Comparison of ENCODE assay signal across 12 cellular contexts in the genomic region with DNA sequence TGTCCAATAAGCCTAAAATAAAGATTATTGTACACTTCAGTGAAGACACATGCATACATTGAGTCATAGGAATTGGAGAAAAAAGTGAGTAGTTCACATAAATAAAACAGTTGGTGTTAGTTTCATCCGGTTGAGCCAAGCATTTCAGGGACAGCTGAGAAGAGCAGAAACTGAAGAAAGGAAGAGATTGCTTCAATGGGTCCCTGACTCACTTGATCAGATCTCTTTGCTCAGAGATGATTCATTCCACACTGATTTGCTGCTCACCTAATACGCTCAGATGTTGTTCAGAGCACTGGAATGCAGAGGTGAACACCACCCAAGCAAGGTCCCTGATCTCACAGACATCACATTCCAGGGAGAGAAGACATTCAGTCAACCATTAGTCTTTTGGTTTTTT.
A peak's percentile ranks its signal among the peaks of the same experiment; 100 is the strongest.
DNase-seq lines count a peak whose midpoint lies in the region; ATAC-seq, FAIRE-seq and TF ChIP-seq lines count a peak whose summit lies in the region.
"Had no signal": no experiment of that assay in that cellular context is flagged by ENCODE, and none has a peak within 500 bp of the region (broad histone marks: within the 10 kb centered on the region; RNA-seq: fewer than 3 reads in every experiment).

No MANE protein-coding gene starts in this region.

- peak overlapping the region; percentile 73 for H3K27ac ChIP-seq in SJSA1
- H3K27ac ChIP-seq: body of pancreas had no signal

- no peaks in the 10 kb centered on the region for H3K9me3 ChIP-seq in SJSA1 (replicated peaks)
- H3K9me3 ChIP-seq: body of pancreas had no signal

- FAIRE-seq in H54 (lab: Jason Lieb, UNC): peak; percentile 96

- ATAC-seq in GM18858 (IDR thresholded peaks at IDR 0.05; ENCODE audit: unreplicated experiment) (no peak), HG02981 (IDR thresholded peaks at IDR 0.05; ENCODE audit: unreplicated experiment) (no peak)
- ATAC-seq: activated CD8-positive, alpha-beta T cell treated with anti-CD3 and anti-CD28 coated beads for 36 hours; body of pancreas had no signal

- peaks cover 31% of the 10 kb centered on the region for H3K4me1 ChIP-seq in SJSA1 (replicated peaks)
- H3K4me1 ChIP-seq: body of pancreas had no signal

- TF ChIP-seq POLR2A in H54 (IDR thresholded peaks at IDR 0.05; ENCODE audit: low read depth, low read length): no peak

- DNase-seq in H54 (ENCODE audit: insufficient read length, low spot score) (peak; percentile 64), SJSA1 (ENCODE audit: low read depth in 1 of 2, low spot score in 2 of 2) (peak; percentile 83 to 84), fibroblast of the aortic adventitia (ENCODE audit: low read depth) (peak; percentile 83), retinal pigment epithelial cell (ENCODE audit: low read depth) (peak; percentile 68), epidermal melanocyte (ENCODE audit: insufficient read length, low spot score) (no peak), NCI-H1048 (lab: John Stamatoyannopoulos, UW) (no peak)
- DNase-seq: activated CD8-positive, alpha-beta T cell treated with anti-CD3 and anti-CD28 coated beads for 36 hours; body of pancreas; posterior cingulate gyrus; SHP77 had no signal

- H3K4me3 ChIP-seq in SJSA1 (no peak overlapping the region), fibroblast of the aortic adventitia (ENCODE audit: low read depth, low read length) (no peak overlapping the region), retinal pigment epithelial cell (ENCODE audit: low read length) (no peak overlapping the region)
- H3K4me3 ChIP-seq: body of pancreas had no signal

- no peaks in the 10 kb centered on the region for H3K27me3 ChIP-seq in SJSA1 (replicated peaks)
- H3K27me3 ChIP-seq: body of pancreas had no signal

- TF ChIP-seq CTCF in fibroblast of the aortic adventitia (IDR thresholded peaks at IDR 0.05; ENCODE audit: insufficient read depth, low read length) (no peak), retinal pigment epithelial cell (conservative IDR thresholded peaks at IDR 0.05; ENCODE audit: low read depth, low read length) (no peak)

- no peaks in the 10 kb centered on the region for H3K36me3 ChIP-seq in SJSA1

Comparison
In these comparisons a context has a peak if more than half of its experiments do, and no peak if none do; other contexts are left out.
1. DNase-seq: peak in H54 (single experiment), SJSA1 (2 of 2), fibroblast of the aortic adventitia (single experiment) and retinal pigment epithelial cell (single experiment); none in epidermal melanocyte (single experiment) and NCI-H1048 (single experiment).